16 cellular contexts compared by ENCODE assay signal in the genomic region with DNA sequence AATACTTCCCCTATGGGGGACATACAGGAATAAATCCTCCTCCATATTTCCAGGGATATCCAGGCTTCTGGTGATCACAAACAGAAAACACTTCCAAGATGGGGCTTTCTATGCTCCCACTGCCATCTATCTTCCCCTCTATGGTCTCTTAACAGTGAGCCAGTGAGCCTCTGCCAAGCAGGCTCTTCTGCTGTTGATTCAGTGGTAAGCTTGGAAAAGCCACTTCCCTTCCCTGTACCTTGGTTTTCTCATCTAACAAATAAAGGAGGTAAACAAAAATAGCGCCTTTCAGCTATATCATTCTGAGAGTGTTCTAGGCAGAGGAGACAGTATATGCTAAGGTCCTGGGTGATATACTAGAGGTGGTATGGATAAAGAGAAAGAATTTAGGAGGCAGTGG.
DNase-seq lines count a peak whose midpoint lies in the region; ATAC-seq and TF ChIP-seq lines count a peak whose summit lies in the region.
"Had no signal": no experiment of that assay in that cellular context is flagged by ENCODE, and none has a peak within 500 bp of the region (broad histone marks: within the 10 kb centered on the region; RNA-seq: fewer than 3 reads in every experiment).

No MANE protein-coding gene starts in this region.

- no peaks in the 10 kb centered on the region for H4K20me1 ChIP-seq in hepatocyte (ENCODE audit: insufficient read depth, poor library complexity, severe bottlenecking)

- H3K27ac ChIP-seq in hepatocyte (peak overlapping the region; percentile 59), liver (ENCODE audit: low read depth in 1 of 2, low read length in 2 of 2) (peak overlapping the region; percentile 61 to 63)
- H3K27ac ChIP-seq: GM23248 had no signal

- no peaks in the 10 kb centered on the region for H3K9me3 ChIP-seq in hepatocyte (ENCODE audit: low read depth)
- no peaks in the 10 kb centered on the region for H3K9me3 ChIP-seq in liver (ENCODE audit: control insufficient read depth in 4 of 4, low read length in 3 of 4)

- 76% methylated on average over 1 of the region's 1 CpG for WGBS in hepatocyte (ENCODE audit: low lambda C conversion rate, missing lambda C conversion rate)
- 40% methylated on average over 1 of the region's 1 CpG for WGBS in liver

- H3K9ac ChIP-seq in liver (ENCODE audit: low read depth in 1 of 2, low read length in 2 of 2) = no peak overlapping the region
- H3K9ac ChIP-seq: GM23248 had no signal

- no peak overlapping the region for H2AFZ ChIP-seq in hepatocyte
- H2AFZ ChIP-seq: GM23248 had no signal

- TF ChIP-seq RAD21 in liver (IDR thresholded peaks at IDR 0.05) = no peak

- ATAC-seq in GM18867 (IDR thresholded peaks at IDR 0.05; ENCODE audit: unreplicated experiment) (no peak), GM19463 (IDR thresholded peaks at IDR 0.05; ENCODE audit: unreplicated experiment) (no peak)
- ATAC-seq: GM12878 had no signal

- H3K27me3 ChIP-seq in hepatocyte = no peaks in the 10 kb centered on the region
- no peaks in the 10 kb centered on the region for H3K27me3 ChIP-seq in liver (ENCODE audit: control insufficient read depth in 4 of 4, insufficient read depth in 4 of 4, low read length in 3 of 4)

- TF ChIP-seq CTCF in hepatocyte (IDR thresholded peaks at IDR 0.05; ENCODE audit: poor library complexity) (no peak), liver (IDR thresholded peaks at IDR 0.05; ENCODE audit: low read depth, low read length, missing input control) (no peak)

- H3K4me1 ChIP-seq in hepatocyte (ENCODE audit: insufficient read depth) (peaks cover 4% of the 10 kb centered on the region), liver (ENCODE audit: control insufficient read depth in 4 of 4, insufficient read depth in 4 of 4, low read length in 3 of 4) (peaks cover 6 to 42% (median 29%) of the 10 kb centered on the region in 4 donors)

- DNase-seq in NCI-H2029 treated with DMSO at 0.1 percent for 48 hours (lab: John Stamatoyannopoulos, UW) (peak; percentile 34), hepatocyte (ENCODE audit: low spot score) (no peak)
- no peak for DNase-seq in effector CD4-positive, alpha-beta T cell
- DNase-seq: C1 segment of cervical spinal cord; Calu3; CD4-positive, alpha-beta memory T cell; COR-L47; DMS153; DND-41; GM23248; H7; HCEC 1CT had no signal

- no peaks in the 10 kb centered on the region for H3K36me3 ChIP-seq in hepatocyte (replicated peaks; ENCODE audit: insufficient read depth, low read depth)
- no peaks in the 10 kb centered on the region for H3K36me3 ChIP-seq in liver (ENCODE audit: control insufficient read depth in 4 of 4, insufficient read depth in 3 of 4, low read depth in 1 of 4, low read length in 3 of 4)

- H3K4me2 ChIP-seq in hepatocyte = peak overlapping the region; percentile 38

- no peaks in the 10 kb centered on the region for H3K9me2 ChIP-seq in hepatocyte (replicated peaks; ENCODE audit: insufficient read depth)

- no peak overlapping the region for H3K4me3 ChIP-seq in hepatocyte
- no peak overlapping the region for H3K4me3 ChIP-seq in liver (ENCODE audit: low read depth in 1 of 3, low read length in 3 of 3)
- H3K4me3 ChIP-seq: GM12878, GM23248 had no signal

- H3K79me2 ChIP-seq in hepatocyte = no peaks in the 10 kb centered on the region

TF ChIP-seq in liver, 16 proteins besides CTCF, POLR2A, EP300 and RAD21:
- TF ChIP-seq EGR1 (IDR thresholded peaks at IDR 0.05; ENCODE audit: low read depth in 2 of 2) (no peak), FOXA1 (IDR thresholded peaks at IDR 0.05) (no peak), HNF4G (IDR thresholded peaks at IDR 0.05) (no peak), SP1 (IDR thresholded peaks at IDR 0.05) (no peak), ATF3 (IDR thresholded peaks at IDR 0.05) (no peak), RXRA (IDR thresholded peaks at IDR 0.05) (no peak), FOXA2 (IDR thresholded peaks at IDR 0.05) (no peak), JUND (IDR thresholded peaks at IDR 0.05) (no peak), TAF1 (conservative IDR thresholded peaks at IDR 0.05) (no peak), HNF4A (conservative IDR thresholded peaks at IDR 0.05) (no peak), REST (IDR thresholded peaks at IDR 0.05) (no peak), YY1 (IDR thresholded peaks at IDR 0.05) (no peak), GABPA (IDR thresholded peaks at IDR 0.05 in 1 of 2, conservative IDR thresholded peaks at IDR 0.05 in 1 of 2) (no peak)
- TF ChIP-seq, protein P1, sequence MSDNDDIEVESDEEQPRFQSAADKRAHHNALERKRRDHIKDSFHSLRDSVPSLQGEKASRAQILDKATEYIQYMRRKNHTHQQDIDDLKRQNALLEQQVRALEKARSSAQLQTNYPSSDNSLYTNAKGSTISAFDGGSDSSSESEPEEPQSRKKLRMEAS (IDR thresholded peaks at IDR 0.05) = no peak
- TF ChIP-seq, protein P2, sequence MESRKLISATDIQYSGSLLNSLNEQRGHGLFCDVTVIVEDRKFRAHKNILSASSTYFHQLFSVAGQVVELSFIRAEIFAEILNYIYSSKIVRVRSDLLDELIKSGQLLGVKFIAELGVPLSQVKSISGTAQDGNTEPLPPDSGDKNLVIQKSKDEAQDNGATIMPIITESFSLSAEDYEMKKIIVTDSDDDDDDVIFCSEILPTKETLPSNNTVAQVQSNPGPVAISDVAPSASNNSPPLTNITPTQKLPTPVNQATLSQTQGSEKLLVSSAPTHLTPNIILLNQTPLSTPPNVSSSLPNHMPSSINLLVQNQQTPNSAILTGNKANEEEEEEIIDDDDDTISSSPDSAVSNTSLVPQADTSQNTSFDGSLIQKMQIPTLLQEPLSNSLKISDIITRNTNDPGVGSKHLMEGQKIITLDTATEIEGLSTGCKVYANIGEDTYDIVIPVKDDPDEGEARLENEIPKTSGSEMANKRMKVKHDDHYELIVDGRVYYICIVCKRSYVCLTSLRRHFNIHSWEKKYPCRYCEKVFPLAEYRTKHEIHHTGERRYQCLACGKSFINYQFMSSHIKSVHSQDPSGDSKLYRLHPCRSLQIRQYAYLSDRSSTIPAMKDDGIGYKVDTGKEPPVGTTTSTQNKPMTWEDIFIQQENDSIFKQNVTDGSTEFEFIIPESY (IDR thresholded peaks at IDR 0.05) = no peak
